In genomic region chr5:3656803-3657202, GRCh38 we compare ENCODE assay signal across 19 cellular contexts.
DNase-seq lines count a peak whose midpoint lies in the region; ATAC-seq and TF ChIP-seq lines count a peak whose summit lies in the region.
"Had no signal": no experiment of that assay in that cellular context is flagged by ENCODE, and none has a peak within 500 bp of the region (broad histone marks: within the 10 kb centered on the region; RNA-seq: fewer than 3 reads in every experiment).

No MANE protein-coding gene starts in this region.

- peaks cover 18% of the 10 kb centered on the region for H3K9me3 Mint-ChIP-seq in osteocyte (ENCODE audit: unreplicated experiment)

- no peaks in the 10 kb centered on the region for H3K36me3 Mint-ChIP-seq in osteocyte (ENCODE audit: unreplicated experiment)
- H3K36me3 Mint-ChIP-seq: CD4-positive, CD25-positive, alpha-beta regulatory T cell; CD8-positive, alpha-beta T cell had no signal

- DNase-seq in RWPE2 (ENCODE audit: low spot score) (peak; percentile 16), mesenteric fat pad (ENCODE audit: low spot score) (peak; percentile 51), osteocyte (ENCODE audit: extremely low spot score, unreplicated experiment) (peak; percentile 60), upper lobe of right lung (peak; percentile 33), NCI-H1694 treated with DMSO at 0.1 percent for 48 hours (lab: John Stamatoyannopoulos, UW) (no peak), hypothalamus (lab: John Stamatoyannopoulos, UW) (no peak), Right ventricle myocardium inferior (ENCODE audit: missing footprints) (no peak)
- DNase-seq: Caco-2; CD4-positive, CD25-positive, alpha-beta regulatory T cell; CD8-positive, alpha-beta T cell; DMS153; DND-41; GOT3; HFFc6 had no signal

- H3K27me3 Mint-ChIP-seq in osteocyte (ENCODE audit: unreplicated experiment): no peaks in the 10 kb centered on the region
- H3K27me3 Mint-ChIP-seq: B cell; CD4-positive, CD25-positive, alpha-beta regulatory T cell had no signal

- no peaks in the 10 kb centered on the region for H3K27me3 ChIP-seq in RWPE2 (ENCODE audit: insufficient read depth, poor library complexity, severe bottlenecking)
- H3K27me3 ChIP-seq in upper lobe of right lung: no peaks in the 10 kb centered on the region
- H3K27me3 ChIP-seq: BLaER1 had no signal

- TF ChIP-seq CTCF in RWPE2 (IDR thresholded peaks at IDR 0.05; ENCODE audit: poor library complexity, severe bottlenecking) (no peak), osteocyte (IDR thresholded peaks at IDR 0.05) (no peak), upper lobe of right lung (IDR thresholded peaks at IDR 0.05) (no peak)

- H3K27ac ChIP-seq in RWPE2 (ENCODE audit: poor library complexity, severe bottlenecking): no peak overlapping the region
- H3K27ac ChIP-seq in upper lobe of right lung: no peak overlapping the region
- H3K27ac ChIP-seq: 22Rv1, BLaER1, C4-2B had no signal

- H3K4me1 ChIP-seq in RWPE2 (ENCODE audit: insufficient read depth, poor library complexity, severe bottlenecking) (no peaks in the 10 kb centered on the region), upper lobe of right lung (no peaks in the 10 kb centered on the region)
- H3K4me1 ChIP-seq: Caco-2, HAP-1 had no signal

- no peaks in the 10 kb centered on the region for H3K9me3 ChIP-seq in RWPE2 (ENCODE audit: severe bottlenecking)
- H3K9me3 ChIP-seq in upper lobe of right lung: no peaks in the 10 kb centered on the region
- H3K9me3 ChIP-seq: BLaER1, Caco-2, HAP-1 had no signal

- intact Hi-C loops in upper lobe of right lung (cut with DNase I) (no loop called here), Right ventricle myocardium inferior (cut with DNase I) (no loop called here)

- no peak overlapping the region for H3K27ac Mint-ChIP-seq in osteocyte (ENCODE audit: unreplicated experiment)
- H3K27ac Mint-ChIP-seq: B cell; CD4-positive, CD25-positive, alpha-beta regulatory T cell; CD8-positive, alpha-beta T cell; HFFc6 had no signal

- no peaks in the 10 kb centered on the region for H3K4me1 Mint-ChIP-seq in osteocyte (ENCODE audit: unreplicated experiment)
- H3K4me1 Mint-ChIP-seq: B cell; CD4-positive, CD25-positive, alpha-beta regulatory T cell had no signal

- H3K4me3 Mint-ChIP-seq in osteocyte (ENCODE audit: unreplicated experiment): no peak overlapping the region
- H3K4me3 Mint-ChIP-seq: B cell; CD8-positive, alpha-beta T cell; HFFc6 had no signal

- ATAC-seq in RWPE2 (ENCODE audit: low read depth) (no peak), upper lobe of right lung (no peak), Right ventricle myocardium inferior (no peak)
- ATAC-seq: CD8-positive, alpha-beta T cell had no signal

- H3K4me3 ChIP-seq in RWPE2 (ENCODE audit: severe bottlenecking): no peak overlapping the region
- no peak overlapping the region for H3K4me3 ChIP-seq in upper lobe of right lung
- H3K4me3 ChIP-seq: BLaER1, HAP-1 had no signal

- no peaks in the 10 kb centered on the region for H3K36me3 ChIP-seq in RWPE2 (ENCODE audit: low read depth)
- H3K36me3 ChIP-seq in upper lobe of right lung: no peaks in the 10 kb centered on the region
- H3K36me3 ChIP-seq: BLaER1, HAP-1 had no signal

Comparison
In these comparisons a context has a peak if more than half of its experiments do, and no peak if none do; other contexts are left out.
1. DNase-seq: peak in RWPE2 (single experiment), mesenteric fat pad (single experiment), osteocyte (single experiment) and upper lobe of right lung (single experiment); none in NCI-H1694 treated with DMSO at 0.1 percent for 48 hours (single experiment), hypothalamus (0 of 51) and Right ventricle myocardium inferior (single experiment).